1 cellular context compared by ENCODE assay signal in genomic region chr18:9708882-9709877, GRCh38.
TF ChIP-seq lines count a peak whose summit lies in the region.

No MANE protein-coding gene starts in this region.

TF ChIP-seq in H1, 55 proteins besides CTCF, POLR2A, EP300 and RAD21 (continued from another document):
- TF ChIP-seq CBX5 (IDR thresholded peaks at IDR 0.05; ENCODE audit: low read depth, low read length) (no peak), POU5F1 (IDR thresholded peaks at IDR 0.05; ENCODE audit: low read depth, low read length) (no peak), KDM4A (IDR thresholded peaks at IDR 0.05; ENCODE audit: low read depth, low read length, severe bottlenecking) (peak; percentile 23), TBP (IDR thresholded peaks at IDR 0.05; ENCODE audit: low read depth, low read length) (no peak), TEAD4 (IDR thresholded peaks at IDR 0.05; ENCODE audit: low read depth, low read length) (no peak), TAF7 (optimal IDR thresholded peaks at IDR 0.05; ENCODE audit: borderline replicate concordance, low read depth, low read length) (no peak), HDAC2 (IDR thresholded peaks at IDR 0.05; ENCODE audit: borderline replicate concordance in 1 of 2, low read depth in 2 of 2, low read length in 2 of 2) (peak in 1 of 2 experiments; percentile 34; a peak in 1 of 4 replicates)
